24 cellular contexts compared by ENCODE assay signal in the genomic region with DNA sequence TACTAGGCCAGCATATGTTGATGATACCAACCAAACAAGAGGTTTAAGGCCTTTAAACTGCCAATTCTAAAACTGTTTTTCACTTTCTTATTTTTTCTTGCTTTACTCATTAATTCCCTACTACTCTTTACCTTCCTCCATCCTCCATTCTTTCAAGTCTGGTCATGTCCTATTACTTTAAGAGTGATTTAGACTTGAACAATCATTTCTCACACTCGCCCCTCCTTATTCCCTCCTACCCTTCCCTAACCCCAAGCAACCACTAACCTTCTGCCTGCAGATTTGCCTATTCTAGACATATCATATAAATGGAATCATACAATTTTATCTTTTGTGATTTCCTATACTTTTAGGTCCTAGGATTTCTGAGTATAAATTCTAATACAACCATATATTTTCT.
"Had no signal": no experiment of that assay in that cellular context is flagged by ENCODE, and none has a peak within 500 bp of the region (broad histone marks: within the 10 kb centered on the region; RNA-seq: fewer than 3 reads in every experiment).

No MANE protein-coding gene starts in this region.

- DNase-seq: colonic mucosa; effector CD8-positive, alpha-beta T cell; gastrocnemius medialis; head of caudate nucleus; left cardiac atrium; left lung; mesendoderm; midbrain; naive thymus-derived CD4-positive, alpha-beta T cell; nucleus accumbens; psoas muscle; right cardiac atrium; spleen; stimulated activated CD4-positive, alpha-beta T cell treated with anti-CD3 and anti-CD28 coated beads, Interleukin-4, amount 100 ng/mL, for 4 hours; stimulated activated naive CD8-positive, alpha-beta T cell treated with anti-CD3 and anti-CD28 coated beads, Interleukin-15, Interleukin-2, amounts not matched to agents 100 U/mL and 50 U/mL, for 24 hours; substantia nigra; testis; tibial artery had no signal

- H3K9me3 ChIP-seq: colonic mucosa, gastrocnemius medialis, left lung, psoas muscle, spleen, testis, tibial artery had no signal

- H3K9me3 Mint-ChIP-seq: dendritic cell treated with granulocyte-macrophage colony-stimulating factor and Interleukin-4, amounts not matched to agents 40 ng/mL and 50 ng/mL, for 4 days; naive thymus-derived CD4-positive, alpha-beta T cell; nephron; stimulated activated memory B cell treated with anti-CD40 and anti-IgM and Interleukin-4, amounts not matched to agents 10 μg/mL and 1 μg/mL and 100 μg/mL, for 72 hours; type B pancreatic cell had no signal

- H3K27ac Mint-ChIP-seq: dendritic cell treated with granulocyte-macrophage colony-stimulating factor and Interleukin-4, amounts not matched to agents 40 ng/mL and 50 ng/mL, for 4 days; nephron; stimulated activated memory B cell treated with anti-CD40 and anti-IgM and Interleukin-4, amounts not matched to agents 10 μg/mL and 1 μg/mL and 100 μg/mL, for 72 hours; type B pancreatic cell had no signal

- H3K27me3 ChIP-seq: colonic mucosa, gastrocnemius medialis, hepatocyte, left lung, spleen, testis, tibial artery had no signal

- H3K27me3 Mint-ChIP-seq: dendritic cell treated with granulocyte-macrophage colony-stimulating factor and Interleukin-4, amounts not matched to agents 40 ng/mL and 50 ng/mL, for 4 days; naive thymus-derived CD4-positive, alpha-beta T cell; stimulated activated memory B cell treated with anti-CD40 and anti-IgM and Interleukin-4, amounts not matched to agents 10 μg/mL and 1 μg/mL and 100 μg/mL, for 72 hours; type B pancreatic cell had no signal

- H3K4me3 ChIP-seq: colonic mucosa, gastrocnemius medialis, hepatocyte, left lung, psoas muscle, skin epidermis, spleen, testis, tibial artery had no signal

- H3K27ac ChIP-seq: colonic mucosa, gastrocnemius medialis, hepatocyte, left lung, psoas muscle, skin epidermis, spleen, testis, tibial artery had no signal

- H3K4me1 ChIP-seq: colonic mucosa, gastrocnemius medialis, left lung, psoas muscle, spleen, testis, tibial artery had no signal

- H3K4me1 Mint-ChIP-seq: nephron; stimulated activated memory B cell treated with anti-CD40 and anti-IgM and Interleukin-4, amounts not matched to agents 10 μg/mL and 1 μg/mL and 100 μg/mL, for 72 hours had no signal

- H2AFZ ChIP-seq: hepatocyte had no signal

- H3K4me2 ChIP-seq: hepatocyte had no signal

- H3K4me3 Mint-ChIP-seq: dendritic cell treated with granulocyte-macrophage colony-stimulating factor and Interleukin-4, amounts not matched to agents 40 ng/mL and 50 ng/mL, for 4 days; naive thymus-derived CD4-positive, alpha-beta T cell; nephron; stimulated activated memory B cell treated with anti-CD40 and anti-IgM and Interleukin-4, amounts not matched to agents 10 μg/mL and 1 μg/mL and 100 μg/mL, for 72 hours; type B pancreatic cell had no signal
